ENCODE assay signal across 8 cellular contexts in the genomic region with DNA sequence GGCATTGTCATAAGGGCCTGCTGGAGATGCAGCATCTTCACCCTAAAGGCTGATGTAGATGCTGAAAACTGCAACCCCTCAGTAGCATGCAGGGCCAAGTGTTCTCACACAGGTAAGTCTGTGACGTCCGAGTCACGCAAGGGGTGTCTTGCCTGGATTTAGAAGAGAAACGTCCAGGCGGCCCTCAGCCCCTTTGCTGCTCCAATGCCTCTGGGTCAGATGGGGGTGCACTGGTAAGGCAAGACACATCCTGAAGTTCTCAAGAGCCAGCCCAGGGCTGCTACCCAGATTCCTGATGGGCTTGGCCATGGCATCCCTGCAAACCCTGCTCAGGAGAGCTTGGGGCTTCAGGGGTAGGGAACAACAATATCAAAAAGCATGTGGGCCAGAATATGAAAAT. TPM values are rescaled to one million over a fixed set of nuclear protein-coding genes. Genes with fewer than 3 reads are reported as not detected.
"Had no signal": no experiment of that assay in that cellular context is flagged by ENCODE, and none has a peak within 500 bp of the region (broad histone marks: within the 10 kb centered on the region; RNA-seq: fewer than 3 reads in every experiment).

No MANE protein-coding gene starts in this region.

- ATAC-seq: K562 had no signal

- H3K4me1 Mint-ChIP-seq: IgD-negative memory B cell had no signal

- H3K4me3 Mint-ChIP-seq: IgD-negative memory B cell had no signal

- H3K27ac ChIP-seq: HL-60 had no signal

- H3K27ac Mint-ChIP-seq: IgD-negative memory B cell had no signal

- H3K9me3 Mint-ChIP-seq: IgD-negative memory B cell had no signal

- DNase-seq: IMR-90, KBM-7, KG1 had no signal

- H3K4me3 ChIP-seq: K562 had no signal

RNA-seq across cellular contexts. Expression of gene ONECUT1, which starts 25.4 kb away (rescaled TPM):
- total RNA-seq: HT-29, HT1080, IMR-90, K562 had no signal
- polyA plus RNA-seq: IgD-negative memory B cell, IMR-90, K562 had no signal
